19 cellular contexts compared by ENCODE assay signal in genomic region chr5:149902177-149902576, GRCh38. TPM values are rescaled to one million over a fixed set of nuclear protein-coding genes. Genes with fewer than 3 reads are reported as not detected.
DNase-seq lines count a peak whose midpoint lies in the region; ATAC-seq and TF ChIP-seq lines count a peak whose summit lies in the region.
"Had no signal": no experiment of that assay in that cellular context is flagged by ENCODE, and none has a peak within 500 bp of the region (broad histone marks: within the 10 kb centered on the region; RNA-seq: fewer than 3 reads in every experiment).

No MANE protein-coding gene starts in this region.

- H3K36me3 Mint-ChIP-seq in type B pancreatic cell = no peaks in the 10 kb centered on the region
- H3K36me3 Mint-ChIP-seq: natural killer cell treated with Interleukin-12 subunit alpha and Interleukin-12 subunit beta and Interleukin-15 and Interleukin-18, amount 100 ng/mL, for 72 hours had no signal

- H2AFZ ChIP-seq in Karpas-422 (ENCODE audit: low read length) = no peak overlapping the region

- H3K4me1 Mint-ChIP-seq in type B pancreatic cell (ENCODE audit: unreplicated experiment) = peaks cover 12% of the 10 kb centered on the region

- no peak overlapping the region for H3K4me3 Mint-ChIP-seq in type B pancreatic cell
- H3K4me3 Mint-ChIP-seq: dendritic cell treated with granulocyte-macrophage colony-stimulating factor and Interleukin-4, amounts not matched to agents 40 ng/mL and 50 ng/mL, for 4 days; natural killer cell treated with Interleukin-12 subunit alpha and Interleukin-12 subunit beta and Interleukin-15 and Interleukin-18, amount 100 ng/mL, for 72 hours had no signal

- no peaks in the 10 kb centered on the region for H4K20me1 ChIP-seq in Karpas-422 (ENCODE audit: insufficient read depth, low read depth, low read length)

- TF ChIP-seq POLR2A in erythroblast (IDR thresholded peaks at IDR 0.05; ENCODE audit: low read length) = no peak

- H3K27ac Mint-ChIP-seq in type B pancreatic cell = no peak overlapping the region
- H3K27ac Mint-ChIP-seq: dendritic cell treated with granulocyte-macrophage colony-stimulating factor and Interleukin-4, amounts not matched to agents 40 ng/mL and 50 ng/mL, for 4 days; natural killer cell treated with Interleukin-12 subunit alpha and Interleukin-12 subunit beta and Interleukin-15 and Interleukin-18, amount 100 ng/mL, for 72 hours had no signal

- H3K9ac ChIP-seq in Karpas-422 (ENCODE audit: low read length) = no peak overlapping the region

- TF ChIP-seq CTCF in RWPE2 (IDR thresholded peaks at IDR 0.05; ENCODE audit: poor library complexity, severe bottlenecking) = peak; percentile 51
- peak; percentile 27 for TF ChIP-seq CTCF in type B pancreatic cell (conservative IDR thresholded peaks at IDR 0.05)

- H3K27me3 Mint-ChIP-seq in type B pancreatic cell = no peaks in the 10 kb centered on the region
- H3K27me3 Mint-ChIP-seq: dendritic cell treated with granulocyte-macrophage colony-stimulating factor and Interleukin-4, amounts not matched to agents 40 ng/mL and 50 ng/mL, for 4 days had no signal

- H3K27me3 ChIP-seq in RWPE2 (ENCODE audit: insufficient read depth, poor library complexity, severe bottlenecking) (no peaks in the 10 kb centered on the region), Karpas-422 (ENCODE audit: low read length) (no peaks in the 10 kb centered on the region)
- H3K27me3 ChIP-seq: ascending aorta had no signal

- DNase-seq in NCI-H82 (lab: John Stamatoyannopoulos, UW) (peak; percentile 11), NCI-H82 treated with DMSO at 0.1 percent for 48 hours (lab: John Stamatoyannopoulos, UW; ENCODE audit: unreplicated experiment) (no peak), RWPE2 (ENCODE audit: low spot score) (no peak), erythroblast (lab: John Stamatoyannopoulos, UW) (peak; percentile 33 to 46), type B pancreatic cell (ENCODE audit: extremely low spot score, unreplicated experiment) (no peak), Karpas-422 (no peak), left colon (no peak)
- DNase-seq: activated CD8-positive, alpha-beta memory T cell treated with anti-CD3 and anti-CD28 coated beads for 24 hours; activated effector memory CD4-positive, alpha-beta T cell treated with Interleukin-2 at 50 U/mL for 16 hours; Calu3; NCI-H1048; NCI-H2171 treated with DMSO at 0.1 percent for 48 hours had no signal

- H3K9me3 Mint-ChIP-seq in type B pancreatic cell = no peaks in the 10 kb centered on the region
- H3K9me3 Mint-ChIP-seq: dendritic cell treated with granulocyte-macrophage colony-stimulating factor and Interleukin-4, amounts not matched to agents 40 ng/mL and 50 ng/mL, for 4 days; natural killer cell treated with Interleukin-12 subunit alpha and Interleukin-12 subunit beta and Interleukin-15 and Interleukin-18, amount 100 ng/mL, for 72 hours had no signal

- H3K36me3 ChIP-seq in RWPE2 (ENCODE audit: low read depth) = no peaks in the 10 kb centered on the region
- H3K36me3 ChIP-seq in Karpas-422 (ENCODE audit: insufficient read depth, low read length) = no peaks in the 10 kb centered on the region
- H3K36me3 ChIP-seq: ascending aorta had no signal

- ATAC-seq in RWPE2 (ENCODE audit: low read depth) (peak; percentile 62; the same call in 2 of the 3 replicates), GM18519 (IDR thresholded peaks at IDR 0.05; ENCODE audit: low FRiP score, unreplicated experiment) (no peak), left colon (no peak)
- ATAC-seq: natural killer cell treated with Interleukin-12 subunit alpha and Interleukin-12 subunit beta and Interleukin-15 and Interleukin-18, amount 100 ng/mL, for 72 hours had no signal

- no peaks in the 10 kb centered on the region for H3K9me3 ChIP-seq in RWPE2 (ENCODE audit: severe bottlenecking)
- H3K9me3 ChIP-seq in Karpas-422 (ENCODE audit: low read length) = no peaks in the 10 kb centered on the region
- H3K9me3 ChIP-seq: A549, ascending aorta had no signal

- no peaks in the 10 kb centered on the region for H3K9me2 ChIP-seq in Karpas-422 (replicated peaks; ENCODE audit: insufficient read depth, low read length)

- intact Hi-C loops in left colon (cut with DNase I, micrococcal nuclease) = no loop called here

- H3K4me1 ChIP-seq in RWPE2 (ENCODE audit: insufficient read depth, poor library complexity, severe bottlenecking) (peaks cover 5% of the 10 kb centered on the region), Karpas-422 (ENCODE audit: low read length) (no peaks in the 10 kb centered on the region)
- H3K4me1 ChIP-seq: ascending aorta had no signal

- no peak overlapping the region for H3K4me2 ChIP-seq in Karpas-422 (ENCODE audit: low read depth, low read length, poor library complexity, severe bottlenecking)
- H3K4me2 ChIP-seq: A549 had no signal

- H3K27ac ChIP-seq in RWPE2 (ENCODE audit: poor library complexity, severe bottlenecking) (no peak overlapping the region), Karpas-422 (ENCODE audit: low read length) (no peak overlapping the region)
- H3K27ac ChIP-seq: A549, ascending aorta, SK-N-MC had no signal

- H3K79me2 ChIP-seq in Karpas-422 (ENCODE audit: low read length) = no peaks in the 10 kb centered on the region

- H3K4me3 ChIP-seq in RWPE2 (ENCODE audit: severe bottlenecking) (no peak overlapping the region), Karpas-422 (ENCODE audit: low read length) (no peak overlapping the region)
- H3K4me3 ChIP-seq: A549, ascending aorta, lung, SK-N-MC had no signal

RNA-seq across cellular contexts. Expression of gene PDE6A, which starts 42.4 kb away (rescaled TPM):
- total RNA-seq in type B pancreatic cell (ENCODE audit: low replicate concordance) (not detected in 2 replicates), left colon (1 to 10 TPM; 4.2 to 4.7 TPM)
- not detected in 2 replicates for total RNA-seq in Karpas-422 (2014; rRNA removed; shearing (Covaris generic); ENCODE audit: low replicate concordance)
- total RNA-seq: ascending aorta; Calu3; natural killer cell treated with Interleukin-12 subunit alpha and Interleukin-12 subunit beta and Interleukin-15 and Interleukin-18, amount 100 ng/mL, for 72 hours had no signal

RNA-seq across cellular contexts. Expression of gene SLC26A2, which starts 58.4 kb away (rescaled TPM):
- total RNA-seq in type B pancreatic cell (ENCODE audit: low replicate concordance) = 7.8 and 17.4 TPM in 2 replicates
- 3.9 and 5.4 TPM in 2 replicates for total RNA-seq in Karpas-422 (2014; rRNA removed; shearing (Covaris generic); ENCODE audit: low replicate concordance)
- 1,000 to 10,000 TPM in 1 of 2 donors, 100 to 1,000 TPM in 1; 940 to 1,067 TPM for total RNA-seq in left colon

Comparison
In these comparisons a context has a peak if more than half of its experiments do, and no peak if none do; other contexts are left out.
1. DNase-seq: peak in NCI-H82 (single experiment) and erythroblast (2 of 2); none in NCI-H82 treated with DMSO at 0.1 percent for 48 hours (single experiment), RWPE2 (single experiment), type B pancreatic cell (single experiment), Karpas-422 (single experiment) and left colon (0 of 2).
2. RNA of gene SLC26A2, which starts 58.4 kb away (total RNA-seq): 940 to 1,067 TPM in left colon; 7.8 to 17.4 TPM in type B pancreatic cell and 3.9 to 5.4 TPM in Karpas-422; every median in the first group is over 10 times any median in the second.